In genomic region chr22:37659066-37659896, GRCh38 we compare ENCODE assay signal across 8 cellular contexts. TPM values are rescaled to one million over a fixed set of nuclear protein-coding genes. Genes with fewer than 3 reads are reported as not detected.
A peak's percentile ranks its signal among the peaks of the same experiment; 100 is the strongest.
DNase-seq lines count a peak whose midpoint lies in the region; ATAC-seq, FAIRE-seq and TF ChIP-seq lines count a peak whose summit lies in the region.

No MANE protein-coding gene starts in this region.

- peak overlapping the region; percentile 74 for H3K4me3 Mint-ChIP-seq in CD8-positive, alpha-beta T cell

- intact Hi-C loops in CD8-positive, alpha-beta T cell (cut with DNase I, micrococcal nuclease), result no loop called here
- intact Hi-C loops in ascending aorta (cut with DNase I), result no loop called here
- intact Hi-C loops in HepG2 (cut with micrococcal nuclease; ENCODE audit: unreplicated experiment), result loop anchor here (10.0 kb wide), 1 partner anchor 146 kb away; the partner anchor contains the start of gene GCAT

- no peak overlapping the region for H2AFZ ChIP-seq in HepG2 (ENCODE audit: low read length)

- H3K9me3 ChIP-seq in CD8-positive, alpha-beta T cell (ENCODE audit: low read length), result no peaks in the 10 kb centered on the region
- no peaks in the 10 kb centered on the region for H3K9me3 ChIP-seq in ascending aorta
- no peaks in the 10 kb centered on the region for H3K9me3 ChIP-seq in HepG2 (ENCODE audit: low read length)
- no peaks in the 10 kb centered on the region for H3K9me3 ChIP-seq in thoracic aorta

- H4K20me1 ChIP-seq in HepG2 (ENCODE audit: insufficient read depth, low read length), result peaks cover 40% of the 10 kb centered on the region

- H3K4me2 ChIP-seq in HepG2 (ENCODE audit: low read depth, low read length), result peak overlapping the region; percentile 94

- peaks cover 37% of the 10 kb centered on the region for H3K4me1 Mint-ChIP-seq in CD8-positive, alpha-beta T cell (ENCODE audit: low read depth)

- H3K9me3 Mint-ChIP-seq in CD8-positive, alpha-beta T cell, result no peaks in the 10 kb centered on the region

- no peak overlapping the region for H3K27ac ChIP-seq in CD8-positive, alpha-beta T cell (ENCODE audit: low read depth, low read length)
- H3K27ac ChIP-seq in ascending aorta (no peak overlapping the region), HepG2 (ENCODE audit: extremely low read length, insufficient read depth, low read length) (peak overlapping the region; percentile 93), thoracic aorta (no peak overlapping the region)

- peak; percentile 93 for FAIRE-seq in HepG2 (lab: Jason Lieb, UNC)

- WGBS in HepG2 (ENCODE audit: low lambda C conversion rate), result 4% methylated on average over 6 of the region's 68 CpGs

- no peak for ATAC-seq in CD8-positive, alpha-beta T cell
- peak; percentile 19 for ATAC-seq in GM19397 (IDR thresholded peaks at IDR 0.05; ENCODE audit: unreplicated experiment)
- peak; percentile 6; the same call in 1 of the 3 replicates for ATAC-seq in HepG2
- no peak for ATAC-seq in thoracic aorta (ENCODE audit: insufficient number of reproducible peaks, low FRiP score, low read depth)

- peak overlapping the region; percentile 92 for H3K9ac ChIP-seq in HepG2 (ENCODE audit: insufficient read depth, low read depth, low read length)

- CTCF ChIA-PET in CD8-positive, alpha-beta T cell (lab: Charles Lee), result interaction anchor here (1.8 to 64.7 kb wide), 3 partner anchors 8 to 34 kb away, joined by 5 to 2176 read pairs (median 323); partner anchors contain the start of genes GGA1, LGALS1, NOL12 and SH3BP1
- CTCF ChIA-PET in HepG2 (lab: Yijun Ruan, JAX; ENCODE audit: low intra/inter-chr PET ratio, low total read pairs), result interaction anchor here (1.8 kb wide), 1 partner anchor 21 kb away, joined by 3 read pairs; no protein-coding TSS in a partner anchor

- H3K36me3 ChIP-seq in CD8-positive, alpha-beta T cell (ENCODE audit: insufficient read depth, low read length), result no peaks in the 10 kb centered on the region
- no peaks in the 10 kb centered on the region for H3K36me3 ChIP-seq in ascending aorta
- peaks cover 2 to 6% of the 10 kb centered on the region in 2 experiments; a peak in 3 of 5 replicates for H3K36me3 ChIP-seq in HepG2 (replicated peaks in 1 of 2; ENCODE audit: control insufficient read depth in 1 of 2, insufficient read depth in 2 of 2, low read length in 2 of 2)
- H3K36me3 ChIP-seq in thoracic aorta, result no peaks in the 10 kb centered on the region

- DNase-seq in CD8-positive, alpha-beta T cell, result no peak
- DNase-seq in ascending aorta (ENCODE audit: low spot score in 2 of 2), result no peak
- peak; percentile 73 for DNase-seq in HepG2 (ENCODE audit: low spot score)
- DNase-seq in thoracic aorta (ENCODE audit: low spot score), result no peak
- DNase-seq in NCI-H526 treated with DMSO at 0.1 percent for 48 hours (lab: John Stamatoyannopoulos, UW), result no peak
- DNase-seq in hippocampal formation (lab: John Stamatoyannopoulos, UW), result no peak

- no peaks in the 10 kb centered on the region for H3K27me3 ChIP-seq in CD8-positive, alpha-beta T cell (ENCODE audit: insufficient read depth, low read length)
- H3K27me3 ChIP-seq in ascending aorta (no peaks in the 10 kb centered on the region), HepG2 (ENCODE audit: control insufficient read depth in 1 of 2, insufficient read depth in 2 of 2, low read length in 2 of 2) (no peaks in the 10 kb centered on the region; a peak in 1 of 5 replicates), thoracic aorta (replicated peaks; ENCODE audit: insufficient read depth) (no peaks in the 10 kb centered on the region)

- BruUV-seq in HepG2 (replicated peaks; lab: Mats Ljungman, UMichigan), result TSS peak; percentile 80

- peak overlapping the region; percentile 20 for H3K27ac Mint-ChIP-seq in CD8-positive, alpha-beta T cell

- POLR2A ChIA-PET in CD8-positive, alpha-beta T cell (lab: Charles Lee), result interaction anchor here (0.7 to 4.5 kb wide), 17 partner anchors 8 to 191 kb away, joined by 3 to 78 read pairs (median 13); partner anchors contain the start of genes GGA1, LGALS1, NOL12 and SH3BP1
- POLR2A ChIA-PET in HepG2 (lab: Yijun Ruan, JAX), result interaction anchor here (0.9 to 11.2 kb wide), 17 partner anchors 9 to 158 kb away, joined by 3 to 242 read pairs (median 13); partner anchors contain the start of genes GCAT, GGA1, LGALS1 and NOL12

- no peak for TF ChIP-seq CTCF in CD8-positive, alpha-beta T cell (IDR thresholded peaks at IDR 0.05)
- TF ChIP-seq CTCF in ascending aorta (IDR thresholded peaks at IDR 0.05) (no peak), HepG2 (CRISPR knock-in tag; IDR thresholded peaks at IDR 0.05) (no peak), thoracic aorta (IDR thresholded peaks at IDR 0.05) (no peak)

- H3K36me3 Mint-ChIP-seq in CD8-positive, alpha-beta T cell, result peaks cover 15% of the 10 kb centered on the region

- no peaks in the 10 kb centered on the region for H3K27me3 Mint-ChIP-seq in CD8-positive, alpha-beta T cell (ENCODE audit: low read depth)

- TF ChIP-seq EP300 in Ishikawa (IDR thresholded peaks at IDR 0.05; ENCODE audit: borderline replicate concordance) (no peak), HepG2 (IDR thresholded peaks at IDR 0.05; ENCODE audit: low read depth in 2 of 2, low read length in 2 of 2) (peak in 1 of 2 experiments; percentile 44; a peak in 1 of 4 replicates), HepG2 (CRISPR knock-in tag; IDR thresholded peaks at IDR 0.05; ENCODE audit: borderline replicate concordance) (0 out of 2 replicates have a peak, but pooled peaks have one; percentile 28)

- in situ Hi-C loops in HepG2 (cut with HindIII; ENCODE audit: extremely low pct_ligation_motif_present, low pct_unique_long_range_greater_than_20kb), result no loop called here

- TF ChIP-seq POLR2A in HepG2 (IDR thresholded peaks at IDR 0.05; ENCODE audit: insufficient read depth in 1 of 2, low read depth in 2 of 2, low read length in 2 of 2), result peak; percentile 76 to 86; a peak in 3 of 4 replicates

- peak overlapping the region; percentile 66 for H3K4me3 ChIP-seq in CD8-positive, alpha-beta T cell (ENCODE audit: low read depth, low read length)
- H3K4me3 ChIP-seq in ascending aorta, result peak overlapping the region; percentile 72 to 87
- H3K4me3 ChIP-seq in HepG2 (replicated peaks in 1 of 3; ENCODE audit: insufficient read depth in 1 of 3, low read depth in 2 of 3, low read length in 3 of 3), result peak overlapping the region; percentile 75 to 97 (median 94)
- H3K4me3 ChIP-seq in thoracic aorta, result peak overlapping the region; percentile 71

- peaks cover 53% of the 10 kb centered on the region for H3K79me2 ChIP-seq in HepG2 (ENCODE audit: insufficient read depth, low read length)

- peaks cover 33% of the 10 kb centered on the region for H3K4me1 ChIP-seq in CD8-positive, alpha-beta T cell (ENCODE audit: insufficient read depth, low read length)
- H3K4me1 ChIP-seq in ascending aorta (peaks cover 11 to 29% of the 10 kb centered on the region in 2 donors), HepG2 (ENCODE audit: insufficient read depth, low read length) (peaks cover 59% of the 10 kb centered on the region), thoracic aorta (ENCODE audit: control insufficient read depth in 1 of 2, low read depth in 2 of 2) (peaks cover 11 to 39% of the 10 kb centered on the region in 2 donors)

- TF ChIP-seq RAD21 in Ishikawa (IDR thresholded peaks at IDR 0.05; ENCODE audit: low read depth), result no peak
- TF ChIP-seq RAD21 in HepG2 (CRISPR knock-in tag; IDR thresholded peaks at IDR 0.05), result no peak

RNA-seq across cellular contexts. Expression of gene PDXP, which starts 0.8 kb away (rescaled TPM):
- total RNA-seq in CD8-positive, alpha-beta T cell, result 1 to 10 TPM; 2.4 to 3.2 TPM
- total RNA-seq in ascending aorta (10.6 TPM), HepG2 (2016; rRNA removed; fragmentation: Illumina TruSeq; extraction: Trizol) (46.1 and 58.2 TPM in 2 replicates), thoracic aorta (10 to 100 TPM in 1 of 2 donors, 1 to 10 TPM in 1; 6.3 to 13.8 TPM)
- total RNA-seq in HepG2 (2016; cell fraction: cytosol; rRNA removed; fragmentation: Illumina TruSeq; extraction: Trizol; ENCODE audit: low read depth), result 62.9 and 64.6 TPM in 2 replicates
- 45.3 and 56.4 TPM in 2 replicates for total RNA-seq in HepG2 (2016; cell fraction: insoluble cytoplasmic fraction; rRNA removed; fragmentation: Illumina TruSeq; extraction: Trizol)
- 118 and 121 TPM in 2 replicates for total RNA-seq in HepG2 (2016; cell fraction: membrane; rRNA removed; fragmentation: Illumina TruSeq; extraction: Trizol)
- total RNA-seq in HepG2 (2016; cell fraction: nucleus; rRNA removed; fragmentation: Illumina TruSeq; extraction: Trizol), result 25.4 and 29.3 TPM in 2 replicates
- 70.6 and 85.3 TPM in 2 replicates for polyA plus RNA-seq in HepG2 (2011; rRNA removed)
- 84.8 and 95.4 TPM in 2 replicates for polyA plus RNA-seq in HepG2 (2011; cell fraction: cytosol; rRNA removed)
- 35.1 and 40.0 TPM in 2 replicates for polyA plus RNA-seq in HepG2 (2011; cell fraction: nucleus; rRNA removed)
- polyA plus RNA-seq in HepG2 (2012), result 56.1 and 70.1 TPM in 2 replicates
- polyA plus RNA-seq in HepG2 (2016; cell fraction: cytosol; fragmentation: Illumina TruSeq; extraction: Trizol; ENCODE audit: low read depth), result 91.9 and 92.3 TPM in 2 replicates
- 62.2 and 67.0 TPM in 2 replicates for polyA plus RNA-seq in HepG2 (2016; cell fraction: insoluble cytoplasmic fraction; fragmentation: Illumina TruSeq; extraction: Trizol; ENCODE audit: low read depth)
- 136 and 141 TPM in 2 replicates for polyA plus RNA-seq in HepG2 (2016; cell fraction: membrane; fragmentation: Illumina TruSeq; extraction: Trizol; ENCODE audit: low read depth)
- 55.6 and 56.4 TPM in 2 replicates for polyA plus RNA-seq in HepG2 (2016; cell fraction: nucleus; fragmentation: Illumina TruSeq; extraction: Trizol; ENCODE audit: insufficient read depth, low read depth)
- 51.1 and 129 TPM in 2 replicates for polyA minus RNA-seq in HepG2 (2011; rRNA and poly(A)+ RNA removed; ENCODE audit: low replicate concordance)
- polyA minus RNA-seq in HepG2 (2011; cell fraction: cytosol; rRNA and poly(A)+ RNA removed), result 45.3 and 51.1 TPM in 2 replicates
- polyA minus RNA-seq in HepG2 (2011; cell fraction: nucleus; rRNA and poly(A)+ RNA removed), result 11.2 and 19.6 TPM in 2 replicates

RNA-seq across cellular contexts. Expression of gene LGALS1, which starts 16.2 kb away (rescaled TPM):
- total RNA-seq in CD8-positive, alpha-beta T cell, result 10 to 100 TPM; 20.8 to 29.4 TPM
- 2,009 TPM for total RNA-seq in ascending aorta
- 103 and 124 TPM in 2 replicates for total RNA-seq in HepG2 (2016; rRNA removed; fragmentation: Illumina TruSeq; extraction: Trizol)
- 57.9 and 62.2 TPM in 2 replicates for total RNA-seq in HepG2 (2016; cell fraction: cytosol; rRNA removed; fragmentation: Illumina TruSeq; extraction: Trizol; ENCODE audit: low read depth)
- 112 and 139 TPM in 2 replicates for total RNA-seq in HepG2 (2016; cell fraction: insoluble cytoplasmic fraction; rRNA removed; fragmentation: Illumina TruSeq; extraction: Trizol)
- 82.6 and 91.4 TPM in 2 replicates for total RNA-seq in HepG2 (2016; cell fraction: membrane; rRNA removed; fragmentation: Illumina TruSeq; extraction: Trizol)
- total RNA-seq in HepG2 (2016; cell fraction: nucleus; rRNA removed; fragmentation: Illumina TruSeq; extraction: Trizol), result 41.9 and 43.3 TPM in 2 replicates
- 858 and 969 TPM in 2 replicates for polyA plus RNA-seq in HepG2 (2011; rRNA removed)
- polyA plus RNA-seq in HepG2 (2011; cell fraction: cytosol; rRNA removed), result 832 and 1,201 TPM in 2 replicates
- polyA plus RNA-seq in HepG2 (2011; cell fraction: nucleus; rRNA removed), result 345 and 371 TPM in 2 replicates
- 159 and 278 TPM in 2 replicates for polyA plus RNA-seq in HepG2 (2012)
- 67.7 and 71.5 TPM in 2 replicates for polyA plus RNA-seq in HepG2 (2016; cell fraction: cytosol; fragmentation: Illumina TruSeq; extraction: Trizol; ENCODE audit: low read depth)
- polyA plus RNA-seq in HepG2 (2016; cell fraction: insoluble cytoplasmic fraction; fragmentation: Illumina TruSeq; extraction: Trizol; ENCODE audit: low read depth), result 127 and 134 TPM in 2 replicates
- polyA plus RNA-seq in HepG2 (2016; cell fraction: membrane; fragmentation: Illumina TruSeq; extraction: Trizol; ENCODE audit: low read depth), result 86.0 and 88.7 TPM in 2 replicates
- polyA plus RNA-seq in HepG2 (2016; cell fraction: nucleus; fragmentation: Illumina TruSeq; extraction: Trizol; ENCODE audit: insufficient read depth, low read depth), result 73.5 and 82.4 TPM in 2 replicates
- polyA minus RNA-seq in HepG2 (2011; rRNA and poly(A)+ RNA removed; ENCODE audit: low replicate concordance), result 698 and 901 TPM in 2 replicates
- 108 and 111 TPM in 2 replicates for polyA minus RNA-seq in HepG2 (2011; cell fraction: cytosol; rRNA and poly(A)+ RNA removed)
- polyA minus RNA-seq in HepG2 (2011; cell fraction: nucleus; rRNA and poly(A)+ RNA removed), result 36.1 and 40.8 TPM in 2 replicates
- total RNA-seq in thoracic aorta, result 1,000 to 10,000 TPM; 1,470 to 1,957 TPM

RNA-seq across cellular contexts. Expression of gene SH3BP1, which starts 19.8 kb away (rescaled TPM):
- total RNA-seq in CD8-positive, alpha-beta T cell, result 10 to 100 TPM; 51.5 to 52.9 TPM
- total RNA-seq in ascending aorta (33.7 TPM), HepG2 (2016; rRNA removed; fragmentation: Illumina TruSeq; extraction: Trizol) (8.4 and 9.4 TPM in 2 replicates), thoracic aorta (10 to 100 TPM in 1 of 2 donors, 1 to 10 TPM in 1; 5.6 to 14.2 TPM)
- total RNA-seq in HepG2 (2016; cell fraction: cytosol; rRNA removed; fragmentation: Illumina TruSeq; extraction: Trizol; ENCODE audit: low read depth), result 5.6 and 6.0 TPM in 2 replicates
- 6.3 and 8.5 TPM in 2 replicates for total RNA-seq in HepG2 (2016; cell fraction: insoluble cytoplasmic fraction; rRNA removed; fragmentation: Illumina TruSeq; extraction: Trizol)
- total RNA-seq in HepG2 (2016; cell fraction: membrane; rRNA removed; fragmentation: Illumina TruSeq; extraction: Trizol), result 9.2 and 11.0 TPM in 2 replicates
- total RNA-seq in HepG2 (2016; cell fraction: nucleus; rRNA removed; fragmentation: Illumina TruSeq; extraction: Trizol), result 6.6 and 9.5 TPM in 2 replicates
- 15.7 and 18.5 TPM in 2 replicates for polyA plus RNA-seq in HepG2 (2011; rRNA removed)
- polyA plus RNA-seq in HepG2 (2011; cell fraction: cytosol; rRNA removed), result 7.3 and 12.2 TPM in 2 replicates
- 56.4 and 86.5 TPM in 2 replicates for polyA plus RNA-seq in HepG2 (2011; cell fraction: nucleus; rRNA removed)
- 23.6 and 27.1 TPM in 2 replicates for polyA plus RNA-seq in HepG2 (2012)
- 7.5 and 7.7 TPM in 2 replicates for polyA plus RNA-seq in HepG2 (2016; cell fraction: cytosol; fragmentation: Illumina TruSeq; extraction: Trizol; ENCODE audit: low read depth)
- polyA plus RNA-seq in HepG2 (2016; cell fraction: insoluble cytoplasmic fraction; fragmentation: Illumina TruSeq; extraction: Trizol; ENCODE audit: low read depth), result 11.5 and 13.3 TPM in 2 replicates
- polyA plus RNA-seq in HepG2 (2016; cell fraction: membrane; fragmentation: Illumina TruSeq; extraction: Trizol; ENCODE audit: low read depth), result 12.3 and 13.5 TPM in 2 replicates
- 17.9 and 27.8 TPM in 2 replicates for polyA plus RNA-seq in HepG2 (2016; cell fraction: nucleus; fragmentation: Illumina TruSeq; extraction: Trizol; ENCODE audit: insufficient read depth, low read depth)
- 1.6 and 9.8 TPM in 2 replicates for polyA minus RNA-seq in HepG2 (2011; rRNA and poly(A)+ RNA removed; ENCODE audit: low replicate concordance)
- 6.4 and 9.8 TPM in 2 replicates for polyA minus RNA-seq in HepG2 (2011; cell fraction: cytosol; rRNA and poly(A)+ RNA removed)
- polyA minus RNA-seq in HepG2 (2011; cell fraction: nucleus; rRNA and poly(A)+ RNA removed), result 7.9 and 15.4 TPM in 2 replicates

RNA-seq across cellular contexts. Expression of gene NOL12, which starts 26.9 kb away (rescaled TPM):
- total RNA-seq in CD8-positive, alpha-beta T cell, result 10 to 100 TPM; 25.1 to 29.1 TPM
- total RNA-seq in ascending aorta (4.0 TPM), HepG2 (2016; rRNA removed; fragmentation: Illumina TruSeq; extraction: Trizol) (27.5 and 31.4 TPM in 2 replicates), thoracic aorta (10 to 100 TPM; 11.1 to 58.9 TPM)
- 16.8 and 19.1 TPM in 2 replicates for total RNA-seq in HepG2 (2016; cell fraction: cytosol; rRNA removed; fragmentation: Illumina TruSeq; extraction: Trizol; ENCODE audit: low read depth)
- total RNA-seq in HepG2 (2016; cell fraction: insoluble cytoplasmic fraction; rRNA removed; fragmentation: Illumina TruSeq; extraction: Trizol), result 32.5 and 33.9 TPM in 2 replicates
- 15.1 and 15.8 TPM in 2 replicates for total RNA-seq in HepG2 (2016; cell fraction: membrane; rRNA removed; fragmentation: Illumina TruSeq; extraction: Trizol)
- 16.0 and 18.3 TPM in 2 replicates for total RNA-seq in HepG2 (2016; cell fraction: nucleus; rRNA removed; fragmentation: Illumina TruSeq; extraction: Trizol)
- polyA plus RNA-seq in HepG2 (2011; rRNA removed), result 11.8 and 14.3 TPM in 2 replicates
- 10.6 and 13.4 TPM in 2 replicates for polyA plus RNA-seq in HepG2 (2011; cell fraction: cytosol; rRNA removed)
- 22.9 and 24.1 TPM in 2 replicates for polyA plus RNA-seq in HepG2 (2011; cell fraction: nucleus; rRNA removed)
- polyA plus RNA-seq in HepG2 (2012), result 7.3 and 8.5 TPM in 2 replicates
- polyA plus RNA-seq in HepG2 (2016; cell fraction: cytosol; fragmentation: Illumina TruSeq; extraction: Trizol; ENCODE audit: low read depth), result 11.0 and 12.6 TPM in 2 replicates
- 33.1 and 34.7 TPM in 2 replicates for polyA plus RNA-seq in HepG2 (2016; cell fraction: insoluble cytoplasmic fraction; fragmentation: Illumina TruSeq; extraction: Trizol; ENCODE audit: low read depth)
- 11.4 and 13.2 TPM in 2 replicates for polyA plus RNA-seq in HepG2 (2016; cell fraction: membrane; fragmentation: Illumina TruSeq; extraction: Trizol; ENCODE audit: low read depth)
- 32.5 and 32.7 TPM in 2 replicates for polyA plus RNA-seq in HepG2 (2016; cell fraction: nucleus; fragmentation: Illumina TruSeq; extraction: Trizol; ENCODE audit: insufficient read depth, low read depth)
- 17.5 and 18.0 TPM in 2 replicates for polyA minus RNA-seq in HepG2 (2011; rRNA and poly(A)+ RNA removed; ENCODE audit: low replicate concordance)
- 6.7 and 8.4 TPM in 2 replicates for polyA minus RNA-seq in HepG2 (2011; cell fraction: cytosol; rRNA and poly(A)+ RNA removed)
- 18.2 and 19.4 TPM in 2 replicates for polyA minus RNA-seq in HepG2 (2011; cell fraction: nucleus; rRNA and poly(A)+ RNA removed)

RNA-seq across cellular contexts. Expression of gene TRIOBP, which starts 37.6 kb away (rescaled TPM):
- 1 to 10 TPM; 7.3 to 7.4 TPM for total RNA-seq in CD8-positive, alpha-beta T cell
- total RNA-seq in ascending aorta, result 253 TPM
- total RNA-seq in HepG2 (2016; rRNA removed; fragmentation: Illumina TruSeq; extraction: Trizol), result 11.3 and 15.4 TPM in 2 replicates
- 7.1 and 8.1 TPM in 2 replicates for total RNA-seq in HepG2 (2016; cell fraction: cytosol; rRNA removed; fragmentation: Illumina TruSeq; extraction: Trizol; ENCODE audit: low read depth)
- total RNA-seq in HepG2 (2016; cell fraction: insoluble cytoplasmic fraction; rRNA removed; fragmentation: Illumina TruSeq; extraction: Trizol), result 10.9 and 14.5 TPM in 2 replicates
- total RNA-seq in HepG2 (2016; cell fraction: membrane; rRNA removed; fragmentation: Illumina TruSeq; extraction: Trizol), result 15.0 and 16.4 TPM in 2 replicates
- total RNA-seq in HepG2 (2016; cell fraction: nucleus; rRNA removed; fragmentation: Illumina TruSeq; extraction: Trizol), result 12.3 and 18.6 TPM in 2 replicates
- polyA plus RNA-seq in HepG2 (2011; rRNA removed), result 6.1 and 10.1 TPM in 2 replicates
- polyA plus RNA-seq in HepG2 (2011; cell fraction: cytosol; rRNA removed), result 5.6 and 8.0 TPM in 2 replicates
- 19.7 and 19.9 TPM in 2 replicates for polyA plus RNA-seq in HepG2 (2011; cell fraction: nucleus; rRNA removed)
- polyA plus RNA-seq in HepG2 (2012), result 7.0 TPM in 2 replicates
- polyA plus RNA-seq in HepG2 (2016; cell fraction: cytosol; fragmentation: Illumina TruSeq; extraction: Trizol; ENCODE audit: low read depth), result 7.6 and 8.0 TPM in 2 replicates
- polyA plus RNA-seq in HepG2 (2016; cell fraction: insoluble cytoplasmic fraction; fragmentation: Illumina TruSeq; extraction: Trizol; ENCODE audit: low read depth), result 12.7 and 16.2 TPM in 2 replicates
- 12.7 and 14.1 TPM in 2 replicates for polyA plus RNA-seq in HepG2 (2016; cell fraction: membrane; fragmentation: Illumina TruSeq; extraction: Trizol; ENCODE audit: low read depth)
- polyA plus RNA-seq in HepG2 (2016; cell fraction: nucleus; fragmentation: Illumina TruSeq; extraction: Trizol; ENCODE audit: insufficient read depth, low read depth), result 21.7 and 21.8 TPM in 2 replicates
- 23.8 and 48.7 TPM in 2 replicates for polyA minus RNA-seq in HepG2 (2011; rRNA and poly(A)+ RNA removed; ENCODE audit: low replicate concordance)
- 4.7 and 7.0 TPM in 2 replicates for polyA minus RNA-seq in HepG2 (2011; cell fraction: cytosol; rRNA and poly(A)+ RNA removed)
- 13.6 and 16.2 TPM in 2 replicates for polyA minus RNA-seq in HepG2 (2011; cell fraction: nucleus; rRNA and poly(A)+ RNA removed)
- total RNA-seq in thoracic aorta, result 100 to 1,000 TPM; 126 to 146 TPM

Comparison
In these comparisons a context has a peak if more than half of its experiments do, and no peak if none do; other contexts are left out.
1. ATAC-seq: peak in GM19397 (single experiment) and HepG2 (single experiment); none in CD8-positive, alpha-beta T cell (single experiment) and thoracic aorta (single experiment).
2. RNA of gene LGALS1, which starts 16.2 kb away (total RNA-seq): 2,009 TPM in ascending aorta (single experiment) and 1,470 to 1,957 TPM in thoracic aorta; 41.9 to 139 TPM in HepG2 and 20.8 to 29.4 TPM in CD8-positive, alpha-beta T cell; every median in the first group is over 10 times any median in the second.
3. Peak in every context shown above with its lines, with median percentiles within 50 percentile points of each other: H3K4me3 ChIP-seq.